26 cellular contexts compared by ENCODE assay signal in genomic region chrX:50117477-50117876, GRCh38.
DNase-seq lines count a peak whose midpoint lies in the region; ATAC-seq and TF ChIP-seq lines count a peak whose summit lies in the region.
"Had no signal": no experiment of that assay in that cellular context is flagged by ENCODE, and none has a peak within 500 bp of the region (broad histone marks: within the 10 kb centered on the region; RNA-seq: fewer than 3 reads in every experiment).

No MANE protein-coding gene starts in this region.

- peak overlapping the region; percentile 38 for H3K4me2 ChIP-seq in OCI-LY3 (ENCODE audit: low read length)
- H3K4me2 ChIP-seq: smooth muscle cell had no signal

- H3K27ac Mint-ChIP-seq in stimulated activated naive B cell treated with anti-CD40 and anti-IgM and Interleukin-4, amounts not matched to agents 10 μg/mL and 1 μg/mL and 100 μg/mL, for 72 hours = no peak overlapping the region
- H3K27ac Mint-ChIP-seq: activated naive CD8-positive, alpha-beta T cell treated with anti-CD3 and anti-CD28 coated beads for 36 hours; B cell; stimulated activated naive CD8-positive, alpha-beta T cell treated with anti-CD3 and anti-CD28 coated beads, Interleukin-15, amount 100 ng/mL, for 72 hours had no signal

- H3K9ac ChIP-seq in OCI-LY3 (ENCODE audit: low read length) = no peak overlapping the region

- no peaks in the 10 kb centered on the region for H3K9me3 ChIP-seq in OCI-LY3 (ENCODE audit: insufficient read depth, low read length)
- H3K9me3 ChIP-seq: Caco-2, heart right ventricle, left ventricle myocardium inferior, tibial artery had no signal

- no peaks in the 10 kb centered on the region for H4K20me1 ChIP-seq in OCI-LY3 (ENCODE audit: insufficient read depth, low read length)

- no peaks in the 10 kb centered on the region for H3K9me3 Mint-ChIP-seq in stimulated activated naive B cell treated with anti-CD40 and anti-IgM and Interleukin-4, amounts not matched to agents 10 μg/mL and 1 μg/mL and 100 μg/mL, for 72 hours
- H3K9me3 Mint-ChIP-seq: activated naive CD8-positive, alpha-beta T cell treated with anti-CD3 and anti-CD28 coated beads for 36 hours; stimulated activated naive CD8-positive, alpha-beta T cell treated with anti-CD3 and anti-CD28 coated beads, Interleukin-15, amount 100 ng/mL, for 72 hours had no signal

- H3K27me3 ChIP-seq in OCI-LY3 (ENCODE audit: low read depth, low read length) = no peaks in the 10 kb centered on the region
- H3K27me3 ChIP-seq: tibial artery had no signal

- no peak overlapping the region for H2AFZ ChIP-seq in OCI-LY3 (ENCODE audit: low read depth, low read length)

- H3K36me3 Mint-ChIP-seq in stimulated activated naive B cell treated with anti-CD40 and anti-IgM and Interleukin-4, amounts not matched to agents 10 μg/mL and 1 μg/mL and 100 μg/mL, for 72 hours = no peaks in the 10 kb centered on the region
- H3K36me3 Mint-ChIP-seq: activated naive CD8-positive, alpha-beta T cell treated with anti-CD3 and anti-CD28 coated beads for 36 hours had no signal

- no peak overlapping the region for H3K27ac ChIP-seq in OCI-LY3 (ENCODE audit: low read length)
- H3K27ac ChIP-seq: epithelial cell of prostate, heart right ventricle, left ventricle myocardium inferior, tibial artery, VCaP had no signal

- H3K4me1 ChIP-seq in OCI-LY3 (ENCODE audit: low read length) = peaks cover 7% of the 10 kb centered on the region; the same call in 1 of the 2 replicates
- H3K4me1 ChIP-seq: heart right ventricle, left ventricle myocardium inferior, tibial artery had no signal

- ATAC-seq in stimulated activated naive B cell treated with anti-CD40 and anti-IgM and Interleukin-4, amounts not matched to agents 10 μg/mL and 1 μg/mL and 100 μg/mL, for 72 hours (replicated peaks) = peak; percentile 94 to 96
- ATAC-seq in HG02588 (IDR thresholded peaks at IDR 0.05; ENCODE audit: unreplicated experiment) = no peak
- ATAC-seq: heart right ventricle; K562; stimulated activated naive CD8-positive, alpha-beta T cell treated with anti-CD3 and anti-CD28 coated beads, Interleukin-15, amount 100 ng/mL, for 72 hours had no signal

- DNase-seq in SIG-M5 treated with dmso at 0.1 percent for 504 hours (lab: John Stamatoyannopoulos, UW; ENCODE audit: unreplicated experiment) (peak; percentile 11), SIG-M5 (lab: John Stamatoyannopoulos, UW) (no peak), globus pallidus (ENCODE audit: low spot score) (peak; percentile 11), DMS79 treated with DMSO at 0.1 percent for 48 hours (lab: John Stamatoyannopoulos, UW) (no peak)
- DNase-seq in stimulated activated naive B cell treated with anti-CD40 and anti-IgM and Interleukin-4, amounts not matched to agents 10 μg/mL and 1 μg/mL and 100 μg/mL, for 72 hours = no peak
- DNase-seq in stimulated activated CD8-positive, alpha-beta memory T cell treated with anti-CD3 and anti-CD28 coated beads, Interleukin-4, amount 100 ng/mL, for 48 hours = no peak
- DNase-seq: activated CD4-positive, alpha-beta T cell treated with anti-CD3 and anti-CD28 coated beads, Interleukin-2, amount 50 U/mL, for 1 hour; activated naive CD8-positive, alpha-beta T cell treated with anti-CD3 and anti-CD28 coated beads for 36 hours; Caco-2; H7; heart right ventricle; left ventricle myocardium inferior; NCI-H187; NCI-H748 treated with DMSO at 0.1 percent for 48 hours; SHP77 treated with DMSO at 0.1 percent for 48 hours; stimulated activated CD4-positive, alpha-beta T cell treated with anti-CD3 and anti-CD28 coated beads, Interleukin-2, amount 100 ng/mL, for 48 hours; stimulated activated naive CD8-positive, alpha-beta T cell treated with anti-CD3 and anti-CD28 coated beads, Interleukin-15, amount 100 ng/mL, for 72 hours; T-helper 1 cell; tibial artery had no signal

- TF ChIP-seq CTCF in OCI-LY3 (IDR thresholded peaks at IDR 0.05; ENCODE audit: low read depth, low read length) = no peak

- peaks cover 6 to 11% of the 10 kb centered on the region in 2 donors for H3K4me1 Mint-ChIP-seq in stimulated activated naive B cell treated with anti-CD40 and anti-IgM and Interleukin-4, amounts not matched to agents 10 μg/mL and 1 μg/mL and 100 μg/mL, for 72 hours
- H3K4me1 Mint-ChIP-seq: activated naive CD8-positive, alpha-beta T cell treated with anti-CD3 and anti-CD28 coated beads for 36 hours; stimulated activated naive CD8-positive, alpha-beta T cell treated with anti-CD3 and anti-CD28 coated beads, Interleukin-15, amount 100 ng/mL, for 72 hours had no signal

- H3K79me2 ChIP-seq in OCI-LY3 (ENCODE audit: low read length) = no peaks in the 10 kb centered on the region

- H3K36me3 ChIP-seq in OCI-LY3 (replicated peaks; ENCODE audit: low read depth, low read length) = no peaks in the 10 kb centered on the region
- H3K36me3 ChIP-seq: heart right ventricle, left ventricle myocardium inferior, tibial artery had no signal

- H3K4me3 Mint-ChIP-seq in stimulated activated naive B cell treated with anti-CD40 and anti-IgM and Interleukin-4, amounts not matched to agents 10 μg/mL and 1 μg/mL and 100 μg/mL, for 72 hours = no peak overlapping the region
- H3K4me3 Mint-ChIP-seq: activated naive CD8-positive, alpha-beta T cell treated with anti-CD3 and anti-CD28 coated beads for 36 hours; B cell; stimulated activated naive CD8-positive, alpha-beta T cell treated with anti-CD3 and anti-CD28 coated beads, Interleukin-15, amount 100 ng/mL, for 72 hours had no signal

- peaks cover 0 to 9% of the 10 kb centered on the region in 2 donors for H3K27me3 Mint-ChIP-seq in stimulated activated naive B cell treated with anti-CD40 and anti-IgM and Interleukin-4, amounts not matched to agents 10 μg/mL and 1 μg/mL and 100 μg/mL, for 72 hours
- H3K27me3 Mint-ChIP-seq: activated naive CD8-positive, alpha-beta T cell treated with anti-CD3 and anti-CD28 coated beads for 36 hours; stimulated activated naive CD8-positive, alpha-beta T cell treated with anti-CD3 and anti-CD28 coated beads, Interleukin-15, amount 100 ng/mL, for 72 hours had no signal

- H3K4me3 ChIP-seq in OCI-LY3 (ENCODE audit: low read length) = no peak overlapping the region
- H3K4me3 ChIP-seq: heart right ventricle, K562, left ventricle myocardium inferior, smooth muscle cell, tibial artery had no signal

Comparison
In these comparisons a context has a peak if more than half of its experiments do, and no peak if none do; other contexts are left out.
1. DNase-seq: peak in SIG-M5 treated with dmso at 0.1 percent for 504 hours (single experiment) and globus pallidus (single experiment); none in SIG-M5 (single experiment), stimulated activated naive B cell treated with anti-CD40 and anti-IgM and Interleukin-4, amounts not matched to agents 10 μg/mL and 1 μg/mL and 100 μg/mL, for 72 hours (single experiment), stimulated activated CD8-positive, alpha-beta memory T cell treated with anti-CD3 and anti-CD28 coated beads, Interleukin-4, amount 100 ng/mL, for 48 hours (single experiment) and DMS79 treated with DMSO at 0.1 percent for 48 hours (single experiment).